ENCODE assay signal across 8 cellular contexts in the genomic region with DNA sequence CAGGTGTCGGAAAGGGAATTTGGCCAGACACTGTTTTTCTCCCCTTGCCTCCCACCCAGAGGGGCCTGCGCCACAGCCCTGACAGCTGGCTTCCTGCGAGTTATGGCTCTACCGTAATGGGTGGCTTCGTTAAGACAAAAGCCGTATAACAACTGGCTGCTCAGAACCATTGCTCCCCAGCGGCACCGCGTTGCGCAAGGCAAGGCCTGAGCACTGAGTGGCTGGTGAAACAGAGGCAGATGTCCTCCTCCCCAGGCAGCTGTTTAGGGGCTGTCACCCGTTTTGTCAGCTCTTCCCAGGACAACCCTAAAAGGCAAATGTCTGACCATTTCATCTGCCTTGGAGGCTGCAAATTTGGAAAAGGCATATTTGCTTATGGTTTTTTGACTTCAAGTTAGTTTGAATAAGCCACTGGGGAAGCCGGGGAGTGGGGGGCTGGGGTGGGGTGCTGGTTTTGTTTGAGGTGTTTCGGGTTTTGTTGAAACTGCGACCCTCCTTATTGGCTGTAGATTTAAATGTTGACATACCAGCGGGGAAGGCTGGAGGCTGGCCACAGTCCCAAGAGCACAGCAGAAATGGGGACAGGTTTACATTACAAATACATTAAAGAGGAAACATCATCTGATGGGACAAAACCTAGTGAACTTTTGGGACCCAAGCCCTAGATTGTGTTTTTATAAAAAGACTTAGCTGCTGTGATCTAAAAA. TPM values are rescaled to one million over a fixed set of nuclear protein-coding genes. Genes with fewer than 3 reads are reported as not detected.
DNase-seq lines count a peak whose midpoint lies in the region; ATAC-seq, FAIRE-seq and TF ChIP-seq lines count a peak whose summit lies in the region.

No MANE protein-coding gene starts in this region.

- no CpG with 5 or more reads among the region's 15 CpGs for WGBS in iPS DF 6.9 (ENCODE audit: insufficient coverage, insufficient read length)

- peaks cover 10% of the 10 kb centered on the region for H3K4me1 ChIP-seq in iPS DF 6.9 (ENCODE audit: control insufficient read depth, insufficient read depth, low read length)

- H3K4me1 Mint-ChIP-seq in CD4-positive, alpha-beta T cell (ENCODE audit: low read depth), result peaks cover 56% of the 10 kb centered on the region
- H3K4me1 Mint-ChIP-seq in activated T-helper 1 cell treated with anti-CD3 and anti-CD28 coated beads, Interleukin-12 subunit alpha, Interleukin-12 subunit beta, Interleukin-2, Interleukin-4 antibody, amounts not matched to agents 30 ng/mL and 10 ng/mL and 1 ng/mL, durations not matched to agents 14 hours and 24 hours and 36 hours (ENCODE audit: low read depth), result peaks cover 62% of the 10 kb centered on the region

- peaks cover 47% of the 10 kb centered on the region for H3K36me3 Mint-ChIP-seq in CD4-positive, alpha-beta T cell (ENCODE audit: low read depth)
- peaks cover 24% of the 10 kb centered on the region for H3K36me3 Mint-ChIP-seq in activated T-helper 1 cell treated with anti-CD3 and anti-CD28 coated beads, Interleukin-12 subunit alpha, Interleukin-12 subunit beta, Interleukin-2, Interleukin-4 antibody, amounts not matched to agents 30 ng/mL and 10 ng/mL and 1 ng/mL, durations not matched to agents 14 hours and 24 hours and 36 hours (ENCODE audit: low read depth)

- no peaks in the 10 kb centered on the region for H3K27me3 ChIP-seq in CD4-positive, alpha-beta T cell (ENCODE audit: control insufficient read depth, insufficient read depth, low read length)
- peaks cover 24% of the 10 kb centered on the region for H3K27me3 ChIP-seq in iPS DF 6.9 (ENCODE audit: control insufficient read depth, insufficient read depth, low read length)

- peak overlapping the region; percentile 12; the same call in 1 of the 2 replicates for H3K4me3 ChIP-seq in iPS DF 6.9 (ENCODE audit: low read length)

- ATAC-seq in CD4-positive, alpha-beta T cell (ENCODE audit: poor library complexity), result peak; percentile 46
- no peak for ATAC-seq in GM19455 (IDR thresholded peaks at IDR 0.05; ENCODE audit: unreplicated experiment)

- peaks cover 4% of the 10 kb centered on the region for H3K27me3 Mint-ChIP-seq in CD4-positive, alpha-beta T cell
- H3K27me3 Mint-ChIP-seq in activated T-helper 1 cell treated with anti-CD3 and anti-CD28 coated beads, Interleukin-12 subunit alpha, Interleukin-12 subunit beta, Interleukin-2, Interleukin-4 antibody, amounts not matched to agents 30 ng/mL and 10 ng/mL and 1 ng/mL, durations not matched to agents 14 hours and 24 hours and 36 hours (ENCODE audit: insufficient read depth), result no peaks in the 10 kb centered on the region

- peak overlapping the region; percentile 98 for H3K27ac Mint-ChIP-seq in CD4-positive, alpha-beta T cell
- peak overlapping the region; percentile 99 for H3K27ac Mint-ChIP-seq in activated T-helper 1 cell treated with anti-CD3 and anti-CD28 coated beads, Interleukin-12 subunit alpha, Interleukin-12 subunit beta, Interleukin-2, Interleukin-4 antibody, amounts not matched to agents 30 ng/mL and 10 ng/mL and 1 ng/mL, durations not matched to agents 14 hours and 24 hours and 36 hours

- CTCF ChIA-PET in CD4-positive, alpha-beta T cell (lab: Charles Lee), result interaction anchor here (0.9 to 1.6 kb wide), 7 partner anchors 17 to 248 kb away, joined by 3 to 7 read pairs (median 3); no protein-coding TSS in a partner anchor

- intact Hi-C loops in CD4-positive, alpha-beta T cell (cut with DNase I, micrococcal nuclease), result loop anchor here (1.0 to 10.0 kb wide), 7 partner anchors 10 to 606 kb away; a partner anchor contains a TSS
- intact Hi-C loops in activated T-helper 1 cell treated with anti-CD3 and anti-CD28 coated beads, Interleukin-12 subunit alpha, Interleukin-12 subunit beta, Interleukin-2, Interleukin-4 antibody, amounts not matched to agents 30 ng/mL and 10 ng/mL and 1 ng/mL, durations not matched to agents 14 hours and 24 hours and 36 hours (cut with micrococcal nuclease), result loop anchor here (1.0 to 10.0 kb wide), 11 partner anchors 7 to 1076 kb away; a partner anchor contains a TSS

- no peak for TF ChIP-seq CTCF in CD4-positive, alpha-beta T cell (IDR thresholded peaks at IDR 0.05)

- POLR2A ChIA-PET in CD4-positive, alpha-beta T cell (lab: Charles Lee), result interaction anchor here (0.6 to 8.0 kb wide), 22 partner anchors 10 to 364 kb away, joined by 3 to 117 read pairs (median 13); a partner anchor contains a TSS

- no peaks in the 10 kb centered on the region for H3K9me3 ChIP-seq in CD4-positive, alpha-beta T cell (ENCODE audit: control insufficient read depth, low read length)
- no peaks in the 10 kb centered on the region for H3K9me3 ChIP-seq in iPS DF 6.9 (ENCODE audit: control insufficient read depth, insufficient read depth, low read length)

- H3K27ac ChIP-seq in CD4-positive, alpha-beta T cell (ENCODE audit: low read depth, low read length), result peak overlapping the region; percentile 96
- no peak overlapping the region for H3K27ac ChIP-seq in iPS DF 6.9 (ENCODE audit: low read length)

- no peaks in the 10 kb centered on the region; the same call in 1 of the 2 replicates for H3K36me3 ChIP-seq in iPS DF 6.9 (ENCODE audit: control insufficient read depth, insufficient read depth, low read length)

- no peaks in the 10 kb centered on the region for H3K9me3 Mint-ChIP-seq in CD4-positive, alpha-beta T cell
- no peaks in the 10 kb centered on the region for H3K9me3 Mint-ChIP-seq in activated T-helper 1 cell treated with anti-CD3 and anti-CD28 coated beads, Interleukin-12 subunit alpha, Interleukin-12 subunit beta, Interleukin-2, Interleukin-4 antibody, amounts not matched to agents 30 ng/mL and 10 ng/mL and 1 ng/mL, durations not matched to agents 14 hours and 24 hours and 36 hours

- peak overlapping the region; percentile 100 for H3K4me3 Mint-ChIP-seq in CD4-positive, alpha-beta T cell
- H3K4me3 Mint-ChIP-seq in activated T-helper 1 cell treated with anti-CD3 and anti-CD28 coated beads, Interleukin-12 subunit alpha, Interleukin-12 subunit beta, Interleukin-2, Interleukin-4 antibody, amounts not matched to agents 30 ng/mL and 10 ng/mL and 1 ng/mL, durations not matched to agents 14 hours and 24 hours and 36 hours, result peak overlapping the region; percentile 99

- FAIRE-seq in frontal cortex (lab: Jason Lieb, UNC), result no peak

- peak; percentile 31 to 70 (median 52) for DNase-seq in CD4-positive, alpha-beta T cell
- DNase-seq in NCI-H1694 (lab: John Stamatoyannopoulos, UW) (peak; percentile 52), iPS DF 6.9 (ENCODE audit: low read depth, low spot score) (no peak), frontal cortex (ENCODE audit: low spot score in 2 of 2) (no peak), kidney glomerular epithelial cell (lab: John Stamatoyannopoulos, UW) (no peak)
- DNase-seq in activated T-helper 1 cell treated with anti-CD3 and anti-CD28 coated beads, Interleukin-12 subunit alpha, Interleukin-12 subunit beta, Interleukin-2, Interleukin-4 antibody, amounts not matched to agents 30 ng/mL and 10 ng/mL and 1 ng/mL, durations not matched to agents 14 hours and 24 hours and 36 hours (ENCODE audit: low spot score), result peak; percentile 47
- DNase-seq in stimulated activated CD4-positive, alpha-beta T cell treated with anti-CD3 and anti-CD28 coated beads, Interleukin-4, amount 100 ng/mL, for 24 hours, result peak; percentile 57

RNA-seq across cellular contexts. Expression of a gene that starts 0.7 kb away (rescaled TPM):
- 100 to 1,000 TPM; 976 to 998 TPM for total RNA-seq in CD4-positive, alpha-beta T cell
- 139 and 142 TPM in 2 replicates for total RNA-seq in activated T-helper 1 cell treated with anti-CD3 and anti-CD28 coated beads, Interleukin-12 subunit alpha, Interleukin-12 subunit beta, Interleukin-2, Interleukin-4 antibody, amounts not matched to agents 30 ng/mL and 10 ng/mL and 1 ng/mL, durations not matched to agents 14 hours and 24 hours and 36 hours
- 26.9 TPM for total RNA-seq in frontal cortex

Comparison
In these comparisons a context has a peak if more than half of its experiments do, and no peak if none do; other contexts are left out.
1. DNase-seq: peak in CD4-positive, alpha-beta T cell (10 of 10), NCI-H1694 (single experiment), activated T-helper 1 cell treated with anti-CD3 and anti-CD28 coated beads, Interleukin-12 subunit alpha, Interleukin-12 subunit beta, Interleukin-2, Interleukin-4 antibody, amounts not matched to agents 30 ng/mL and 10 ng/mL and 1 ng/mL, durations not matched to agents 14 hours and 24 hours and 36 hours (single experiment) and stimulated activated CD4-positive, alpha-beta T cell treated with anti-CD3 and anti-CD28 coated beads, Interleukin-4, amount 100 ng/mL, for 24 hours (single experiment); none in iPS DF 6.9 (single experiment), frontal cortex (0 of 2) and kidney glomerular epithelial cell (single experiment).